In genomic region chr1:59949648-59950047, GRCh38 we compare ENCODE assay signal across 31 cellular contexts. TPM values are rescaled to one million over a fixed set of nuclear protein-coding genes. Genes with fewer than 3 reads are reported as not detected.
"Had no signal": no experiment of that assay in that cellular context is flagged by ENCODE, and none has a peak within 500 bp of the region (broad histone marks: within the 10 kb centered on the region; RNA-seq: fewer than 3 reads in every experiment).

No MANE protein-coding gene starts in this region.

- H3K4me1 ChIP-seq: adrenal gland, ascending aorta, body of pancreas, breast epithelium had no signal

- ATAC-seq: activated naive CD4-positive, alpha-beta T cell treated with anti-CD3 and anti-CD28 coated beads, Interleukin-2, amount 50 U/mL, for 72 hours; activated naive CD8-positive, alpha-beta T cell treated with anti-CD3 and anti-CD28 coated beads, Interleukin-2, amount 50 U/mL, for 24 hours; activated T-cell treated with anti-CD3 and anti-CD28 coated beads, Interleukin-2, amount 50 U/mL, for 4 hours; activated T-cell treated with anti-CD3 and anti-CD28 coated beads, Interleukin-2, amount 50 U/mL, for 72 hours; activated T-helper 17 cell treated with anti-CD3 and anti-CD28 coated beads, Interleukin-2, amount 50 U/mL, for 72 hours; body of pancreas had no signal

- DNase-seq: activated effector memory CD4-positive, alpha-beta T cell treated with anti-CD3 and anti-CD28 coated beads, Interleukin-2, amount 50 U/mL, for 16 hours; activated effector memory CD4-positive, alpha-beta T cell treated with Interleukin-2 at 50 U/mL for 16 hours; activated gamma-delta T cell; activated gamma-delta T cell treated with Interleukin-2 at 50 U/mL for 16 hours; activated naive CD4-positive, alpha-beta T cell; activated naive CD4-positive, alpha-beta T cell treated with anti-CD3 and anti-CD28 coated beads for 36 hours; activated naive CD4-positive, alpha-beta T cell treated with anti-CD3 and anti-CD28 coated beads, Interleukin-2, amount 10 ng/mL, durations not matched to agents 7 days and 5 days; activated naive CD4-positive, alpha-beta T cell treated with anti-CD3 and anti-CD28 coated beads, Interleukin-2, amount 50 U/mL, for 16 hours; activated naive CD4-positive, alpha-beta T cell treated with Interleukin-2 at 50 U/mL for 16 hours; activated naive CD8-positive, alpha-beta T cell treated with anti-CD3 and anti-CD28 coated beads for 36 hours; activated naive CD8-positive, alpha-beta T cell treated with anti-CD3 and anti-CD28 coated beads, Interleukin-2, amount 10 ng/mL, durations not matched to agents 7 days and 5 days; activated naive CD8-positive, alpha-beta T cell treated with anti-CD3 and anti-CD28 coated beads, Interleukin-2, amount 50 U/mL, for 24 hours; activated T-cell treated with anti-CD3 and anti-CD28 coated beads, Interleukin-2, amount 50 U/mL, for 24 hours; activated T-cell treated with anti-CD3 and anti-CD28 coated beads, Interleukin-2, amount 50 U/mL, for 4 hours; activated T-cell treated with anti-CD3 and anti-CD28 coated beads, Interleukin-2, amount 50 U/mL, for 48 hours; activated T-cell treated with anti-CD3 and anti-CD28 coated beads, Interleukin-2, amount 50 U/mL, for 72 hours; adrenal gland; amniotic stem cell; amygdala; anterior cingulate cortex; aorta; body of pancreas; brain microvascular endothelial cell; caudate nucleus; central memory CD4-positive, alpha-beta T cell; cerebellar nuclear complex had no signal

- H3K36me3 ChIP-seq: adrenal gland, ascending aorta, brain microvascular endothelial cell, breast epithelium, cardiac muscle cell had no signal

- H3K9me3 ChIP-seq: adrenal gland, ascending aorta, body of pancreas, breast epithelium had no signal

- H3K27me3 ChIP-seq: adrenal gland, ascending aorta, body of pancreas, brain microvascular endothelial cell, breast epithelium, cardiac muscle cell had no signal

- H3K27ac ChIP-seq: adrenal gland, ascending aorta, body of pancreas, brain microvascular endothelial cell, breast epithelium, cardiac muscle cell had no signal

- H3K4me3 ChIP-seq: adrenal gland, ascending aorta, body of pancreas, breast epithelium, cardiac muscle cell had no signal

RNA-seq across cellular contexts. Expression of gene CYP2J2, which starts 23.1 kb away (rescaled TPM):
- total RNA-seq: ascending aorta had no signal
